ENCODE assay signal across 13 cellular contexts in the genomic region with DNA sequence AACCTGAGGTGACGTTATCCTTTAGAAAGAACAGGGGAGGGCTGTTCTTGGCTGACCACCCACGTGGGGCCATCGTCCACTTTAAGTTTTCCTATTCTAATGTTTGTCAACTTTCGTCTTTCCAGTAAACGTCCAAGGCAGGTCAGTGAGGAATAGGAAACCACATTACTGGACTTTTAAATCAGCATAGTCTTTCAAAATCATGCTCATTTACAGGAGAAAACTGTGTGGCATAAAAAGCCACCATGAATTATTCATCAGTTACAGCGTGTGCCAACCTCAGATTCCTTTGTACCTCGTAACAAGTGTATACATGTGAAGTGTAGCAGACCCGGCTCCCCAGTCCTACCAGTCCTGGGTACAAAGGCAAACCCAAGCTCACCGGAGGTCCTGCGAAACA. TPM values are rescaled to one million over a fixed set of nuclear protein-coding genes. Genes with fewer than 3 reads are reported as not detected.
DNase-seq lines count a peak whose midpoint lies in the region; TF ChIP-seq lines count a peak whose summit lies in the region.
"Had no signal": no experiment of that assay in that cellular context is flagged by ENCODE, and none has a peak within 500 bp of the region (broad histone marks: within the 10 kb centered on the region; RNA-seq: fewer than 3 reads in every experiment).

No MANE protein-coding gene starts in this region.

- TF ChIP-seq CTCF in colonic mucosa (IDR thresholded peaks at IDR 0.05) (no peak), kidney epithelial cell (IDR thresholded peaks at IDR 0.05; ENCODE audit: insufficient read depth, low read length, poor library complexity, severe bottlenecking) (no peak), stomach (IDR thresholded peaks at IDR 0.05) (no peak)

- no peaks in the 10 kb centered on the region for H3K36me3 ChIP-seq in colonic mucosa
- no peaks in the 10 kb centered on the region for H3K36me3 ChIP-seq in kidney epithelial cell (ENCODE audit: control insufficient read depth, insufficient read depth, low read length)
- no peaks in the 10 kb centered on the region for H3K36me3 ChIP-seq in stomach

- H3K27me3 ChIP-seq in colonic mucosa (no peaks in the 10 kb centered on the region), kidney epithelial cell (ENCODE audit: control insufficient read depth, insufficient read depth, low read length) (no peaks in the 10 kb centered on the region), stomach (no peaks in the 10 kb centered on the region)

- intact Hi-C loops in colonic mucosa (cut with DNase I): no loop called here
- intact Hi-C loops in stomach (cut with DNase I; ENCODE audit: low total_unique reads): no loop called here

- peaks cover 6% of the 10 kb centered on the region for H3K4me1 ChIP-seq in colonic mucosa
- peaks cover 24 to 77% (median 43%) of the 10 kb centered on the region in 4 donors for H3K4me1 ChIP-seq in stomach

- H3K27ac ChIP-seq in colonic mucosa: peak overlapping the region; percentile 93
- peak overlapping the region; percentile 54 to 89 (median 80) for H3K27ac ChIP-seq in stomach

- 24 to 51% (median 40%) methylated on average over 10 of the region's 10 CpGs for WGBS in stomach, 5 donors

- TF ChIP-seq POLR2A in stomach (IDR thresholded peaks at IDR 0.05): no peak

- DNase-seq in M059J (ENCODE audit: low read depth) (peak; percentile 76), colonic mucosa (no peak), kidney epithelial cell (ENCODE audit: low read depth) (peak; percentile 34), stomach (no peak), HuH-7.5 (ENCODE audit: low spot score) (no peak), cerebellar nuclear complex (lab: John Stamatoyannopoulos, UW) (no peak), NOMO-1 treated with dmso at 0.1 percent for 144 hours (lab: John Stamatoyannopoulos, UW; ENCODE audit: unreplicated experiment) (no peak), NCI-H2227 treated with DMSO at 0.1 percent for 48 hours (lab: John Stamatoyannopoulos, UW) (no peak)
- DNase-seq: activated CD4-positive, alpha-beta T cell treated with anti-CD3 and anti-CD28 coated beads for 36 hours; activated T-cell treated with anti-CD3 and anti-CD28 coated beads, Interleukin-2, amount 50 U/mL, for 72 hours; natural killer cell; NCI-H1436 treated with DMSO at 0.1 percent for 48 hours; NCI-H526 had no signal

- H3K9ac ChIP-seq in colonic mucosa (ENCODE audit: low read depth in 2 of 2, low read length in 2 of 2): no peak overlapping the region

- H3K4me3 ChIP-seq in colonic mucosa: no peak overlapping the region
- H3K4me3 ChIP-seq in kidney epithelial cell (ENCODE audit: low read depth, low read length): no peak overlapping the region
- peak overlapping the region; percentile 4 to 33 (median 17) for H3K4me3 ChIP-seq in stomach

- H3K9me3 ChIP-seq in colonic mucosa (no peaks in the 10 kb centered on the region), stomach (no peaks in the 10 kb centered on the region)

- TF ChIP-seq EP300 in stomach (IDR thresholded peaks at IDR 0.05): no peak

RNA-seq across cellular contexts. Expression of a gene that starts 25.1 kb away (rescaled TPM):
- 1.4 and 5.8 TPM in 2 replicates for total RNA-seq in M059J (2014; rRNA removed; shearing (Covaris generic))
- total RNA-seq in colonic mucosa (100 to 1,000 TPM; 118 to 131 TPM), kidney epithelial cell (41.9 and 51.9 TPM in 2 replicates), stomach (100 to 1,000 TPM in 3 of 5 donors, 10 to 100 TPM in 2; 28.1 to 276 (median 198) TPM)
- polyA plus RNA-seq in stomach: 10 to 100 TPM; 30.2 to 87.2 (median 30.3) TPM

Comparison
In these comparisons a context has a peak if more than half of its experiments do, and no peak if none do; other contexts are left out.
1. DNase-seq: peak in M059J (single experiment) and kidney epithelial cell (single experiment); none in colonic mucosa (single experiment), stomach (single experiment), HuH-7.5 (single experiment), cerebellar nuclear complex (0 of 2), NOMO-1 treated with dmso at 0.1 percent for 144 hours (single experiment) and NCI-H2227 treated with DMSO at 0.1 percent for 48 hours (single experiment).
2. H3K4me3 ChIP-seq: peak in stomach (4 of 4); none in colonic mucosa (single experiment) and kidney epithelial cell (single experiment).